19 cellular contexts compared by ENCODE assay signal in genomic region chr1:61163355-61163754, GRCh38.
"Had no signal": no experiment of that assay in that cellular context is flagged by ENCODE, and none has a peak within 500 bp of the region (broad histone marks: within the 10 kb centered on the region; RNA-seq: fewer than 3 reads in every experiment).

No MANE protein-coding gene starts in this region.

- H3K4me3 ChIP-seq: cardiac muscle cell, vagina had no signal

- ATAC-seq: activated T-cell treated with anti-CD3 and anti-CD28 coated beads, Interleukin-2, amount 50 U/mL, for 72 hours; foreskin keratinocyte; sciatic nerve; stimulated activated memory B cell treated with anti-CD40 and anti-IgM and Interleukin-4, amounts not matched to agents 10 μg/mL and 1 μg/mL and 100 μg/mL, for 72 hours had no signal

- FAIRE-seq: small intestine had no signal

- DNase-seq: activated CD4-positive, alpha-beta memory T cell treated with anti-CD3 and anti-CD28 coated beads, Interleukin-2, amount 10 ng/mL, durations not matched to agents 7 days and 5 days; activated CD4-positive, alpha-beta T cell treated with anti-CD3 and anti-CD28 coated beads for 48 hours; activated effector memory CD4-positive, alpha-beta T cell treated with Interleukin-2 at 50 U/mL for 16 hours; activated naive CD4-positive, alpha-beta T cell treated with anti-CD3 and anti-CD28 coated beads for 36 hours; activated naive CD8-positive, alpha-beta T cell treated with anti-CD3 and anti-CD28 coated beads, Interleukin-2, amount 10 ng/mL, durations not matched to agents 7 days and 5 days; activated T-cell treated with anti-CD3 and anti-CD28 coated beads, Interleukin-2, amount 50 U/mL, for 72 hours; amniotic stem cell; effector CD8-positive, alpha-beta T cell; erythroblast; foreskin keratinocyte; glutamatergic neuron; hypothalamus; nucleus accumbens; small intestine; stimulated activated CD4-positive, alpha-beta T cell treated with anti-CD3 and anti-CD28 coated beads, Interleukin-15, amount 100 ng/mL, for 24 hours had no signal

- H3K36me3 ChIP-seq: cardiac muscle cell, vagina had no signal

- H3K27me3 ChIP-seq: cardiac muscle cell, foreskin keratinocyte, vagina had no signal

- H3K27ac ChIP-seq: cardiac muscle cell, foreskin keratinocyte, vagina had no signal

- H3K9me3 ChIP-seq: vagina had no signal
